Comparison of ENCODE assay signal across 19 cellular contexts in genomic region chr2:109528811-109529501, GRCh38.
DNase-seq lines count a peak whose midpoint lies in the region; ATAC-seq, FAIRE-seq and TF ChIP-seq lines count a peak whose summit lies in the region.
"Had no signal": no experiment of that assay in that cellular context is flagged by ENCODE, and none has a peak within 500 bp of the region (broad histone marks: within the 10 kb centered on the region; RNA-seq: fewer than 3 reads in every experiment).

No MANE protein-coding gene starts in this region.

- H4K8ac ChIP-seq in H9 (replicated peaks; ENCODE audit: insufficient read length, low read depth, low read length), result no peak overlapping the region

- H2BK12ac ChIP-seq in H9 (ENCODE audit: insufficient read length, low read depth, low read length), result no peak overlapping the region

- H3K4me3 ChIP-seq in BLaER1 treated with 17β-estradiol and CSF1 and Interleukin-3, amounts not matched to agents 10 nM and 100 nM, result no peak overlapping the region
- H3K4me3 ChIP-seq in kidney (ENCODE audit: low read length in 2 of 2) (no peak overlapping the region), sigmoid colon (no peak overlapping the region)
- H3K4me3 ChIP-seq: GM23248 had no signal

- H4K5ac ChIP-seq in H9 (ENCODE audit: insufficient read length, low read depth, low read length), result no peak overlapping the region

- no peak overlapping the region for H3K56ac ChIP-seq in H9 (ENCODE audit: insufficient read length, low read depth, low read length)

- no peak overlapping the region for H3K4ac ChIP-seq in H9 (ENCODE audit: low read depth, low read length)

- H3K4me3 Mint-ChIP-seq in H9, result no peak overlapping the region
- no peak overlapping the region for H3K4me3 Mint-ChIP-seq in CD4-positive, alpha-beta T cell
- H3K4me3 Mint-ChIP-seq: CD14-positive monocyte, IgD-negative memory B cell had no signal

- H2BK5ac ChIP-seq in H9 (ENCODE audit: insufficient read length, low read length), result no peak overlapping the region

- H3K9me3 ChIP-seq in BLaER1 treated with 17β-estradiol and CSF1 and Interleukin-3, amounts not matched to agents 10 nM and 100 nM (replicated peaks in 1 of 11), result no peaks in the 10 kb centered on the region
- no peaks in the 10 kb centered on the region for H3K9me3 ChIP-seq in H9 (ENCODE audit: control insufficient read depth, low read depth, low read length)
- H3K9me3 ChIP-seq in kidney (ENCODE audit: control insufficient read depth in 1 of 2, low read length in 2 of 2), result no peaks in the 10 kb centered on the region
- no peaks in the 10 kb centered on the region for H3K9me3 ChIP-seq in sigmoid colon
- no peaks in the 10 kb centered on the region for H3K9me3 ChIP-seq in CD4-positive, alpha-beta T cell (ENCODE audit: control insufficient read depth, low read length)

- no peak overlapping the region for H2BK20ac ChIP-seq in H9 (ENCODE audit: low read depth, low read length, poor library complexity, severe bottlenecking)

- H2BK15ac ChIP-seq in H9 (ENCODE audit: low read depth, low read length), result no peak overlapping the region

- H2AK5ac ChIP-seq in H9 (ENCODE audit: insufficient read length, low read length), result no peak overlapping the region

- no peaks in the 10 kb centered on the region for H3K23me2 ChIP-seq in H9 (ENCODE audit: insufficient read length, low read depth, low read length, poor library complexity, severe bottlenecking)

- H3K27me3 Mint-ChIP-seq in H9 (ENCODE audit: low read depth), result no peaks in the 10 kb centered on the region; the same call in 1 of the 2 replicates
- peaks cover 17% of the 10 kb centered on the region for H3K27me3 Mint-ChIP-seq in CD4-positive, alpha-beta T cell

- H3T11ph ChIP-seq in H9 (ENCODE audit: low read length), result no peak overlapping the region

- H3K9ac ChIP-seq in BLaER1 treated with 17β-estradiol and CSF1 and Interleukin-3, amounts not matched to agents 10 nM and 100 nM, result peak overlapping the region in 1 of 11 experiments; percentile 49; a peak in 2 of 22 replicates
- H3K9ac ChIP-seq in H9 (ENCODE audit: extremely low read depth, insufficient read length, low read length), result no peak overlapping the region
- no peak overlapping the region for H3K9ac ChIP-seq in kidney (ENCODE audit: low read length in 2 of 2)
- H3K9ac ChIP-seq: GM23248 had no signal

- H2BK120ac ChIP-seq in H9 (ENCODE audit: low read depth, low read length, poor library complexity, severe bottlenecking), result no peak overlapping the region

- CTCF ChIA-PET in CD4-positive, alpha-beta T cell (lab: Charles Lee), result no interaction called here

- H3K4me1 Mint-ChIP-seq in H9, result no peaks in the 10 kb centered on the region
- H3K4me1 Mint-ChIP-seq in CD4-positive, alpha-beta T cell (ENCODE audit: low read depth), result no peaks in the 10 kb centered on the region
- H3K4me1 Mint-ChIP-seq: CD14-positive monocyte, IgD-negative memory B cell had no signal

- H3K27ac Mint-ChIP-seq in H9, result no peak overlapping the region
- H3K27ac Mint-ChIP-seq in CD4-positive, alpha-beta T cell, result no peak overlapping the region
- H3K27ac Mint-ChIP-seq: CD14-positive monocyte, IgD-negative memory B cell had no signal

- no CpG with 5 or more reads among the region's 21 CpGs for WGBS in H9 (ENCODE audit: extremely low coverage, insufficient read length, low lambda C conversion rate)
- WGBS in sigmoid colon, 2 donors, result 92 to 95% methylated on average over 21 of the region's 21 CpGs

- no peak for ATAC-seq in CD4-positive, alpha-beta T cell (ENCODE audit: poor library complexity)
- ATAC-seq: HCT116, Panc1 had no signal

- DNase-seq in H9, result peak; percentile 17
- DNase-seq in kidney, result peak; percentile 64
- DNase-seq in sigmoid colon, result peak; percentile 54
- DNase-seq in CD4-positive, alpha-beta T cell, result no peak
- DNase-seq in NCI-H2227 treated with DMSO at 0.1 percent for 48 hours (lab: John Stamatoyannopoulos, UW), result no peak
- DNase-seq in GM19239 (ENCODE audit: insufficient read length, low spot score), result no peak
- DNase-seq: ACHN, Karpas-422, NCI-H1417 treated with DMSO at 0.1 percent for 48 hours, NCI-H1930, NCI-H2171, NCI-H446 treated with DMSO at 0.1 percent for 48 hours had no signal

- H3K36me3 ChIP-seq in BLaER1 treated with 17β-estradiol and CSF1 and Interleukin-3, amounts not matched to agents 10 nM and 100 nM, result no peaks in the 10 kb centered on the region
- H3K36me3 ChIP-seq in kidney (ENCODE audit: control insufficient read depth in 1 of 2, insufficient read depth in 2 of 2, low read length in 2 of 2) (no peaks in the 10 kb centered on the region), sigmoid colon (no peaks in the 10 kb centered on the region)

- no peak for TF ChIP-seq POLR2A in sigmoid colon (IDR thresholded peaks at IDR 0.05)

- POLR2A ChIA-PET in CD4-positive, alpha-beta T cell (lab: Charles Lee), result no interaction called here

- TF ChIP-seq CTCF in H9 (conservative IDR thresholded peaks at IDR 0.05) (no peak), kidney (IDR thresholded peaks at IDR 0.05; ENCODE audit: borderline replicate concordance, extremely low read depth, insufficient read depth) (no peak), sigmoid colon (IDR thresholded peaks at IDR 0.05) (no peak)
- no peak for TF ChIP-seq CTCF in CD4-positive, alpha-beta T cell (IDR thresholded peaks at IDR 0.05)

- H3K4me2 ChIP-seq in BLaER1 treated with 17β-estradiol and CSF1 and Interleukin-3, amounts not matched to agents 10 nM and 100 nM, result peak overlapping the region in 9 of 11 experiments; percentile 33 to 85 (median 75); a peak in 17 of 22 replicates
- no peak overlapping the region for H3K4me2 ChIP-seq in H9 (ENCODE audit: insufficient read depth, insufficient read length, low read length)

- peaks cover 0 to 99% (median 87%) of the 10 kb centered on the region in 10 experiments; a peak in 16 of 20 replicates for H3K4me1 ChIP-seq in BLaER1 treated with 17β-estradiol and CSF1 and Interleukin-3, amounts not matched to agents 10 nM and 100 nM
- no peaks in the 10 kb centered on the region for H3K4me1 ChIP-seq in H9 (ENCODE audit: insufficient read depth, low read length)
- peaks cover 0 to 5% of the 10 kb centered on the region in 2 donors for H3K4me1 ChIP-seq in kidney (ENCODE audit: control insufficient read depth in 1 of 2, insufficient read depth in 1 of 2, low read depth in 1 of 2, low read length in 2 of 2)
- H3K4me1 ChIP-seq in sigmoid colon, result peaks cover 0 to 4% (median 0%) of the 10 kb centered on the region in 4 donors

- FAIRE-seq in kidney (lab: Jason Lieb, UNC), result no peak
- no peak for FAIRE-seq in GM19239 (lab: Jason Lieb, UNC)
- FAIRE-seq: G401.6 had no signal

- no peak overlapping the region for H4K91ac ChIP-seq in H9 (ENCODE audit: insufficient read length, low read depth, low read length)

- H3K23ac ChIP-seq in H9 (ENCODE audit: insufficient read length, low read depth, low read length), result no peak overlapping the region

- H2AFZ ChIP-seq in H9 (ENCODE audit: low read length), result no peak overlapping the region
- H2AFZ ChIP-seq: GM23248 had no signal

- TF ChIP-seq EP300 in sigmoid colon (IDR thresholded peaks at IDR 0.05), result no peak

- H3K79me2 ChIP-seq in H9 (ENCODE audit: insufficient read depth, low read length), result no peaks in the 10 kb centered on the region

- H3K27ac ChIP-seq in BLaER1 treated with 17β-estradiol and CSF1 and Interleukin-3, amounts not matched to agents 10 nM and 100 nM, result peak overlapping the region in 4 of 11 experiments; percentile 44 to 64 (median 56); a peak in 6 of 22 replicates
- H3K27ac ChIP-seq in H9 (ENCODE audit: insufficient read length, low read depth, low read length) (no peak overlapping the region), kidney (ENCODE audit: low read depth in 2 of 2, low read length in 2 of 2) (no peak overlapping the region), sigmoid colon (no peak overlapping the region)
- no peak overlapping the region for H3K27ac ChIP-seq in CD4-positive, alpha-beta T cell (ENCODE audit: low read depth, low read length)
- H3K27ac ChIP-seq: GM23248 had no signal

- H3K14ac ChIP-seq in H9 (ENCODE audit: insufficient read depth, low read length), result no peak overlapping the region

- intact Hi-C loops in kidney (cut with DNase I) (no loop called here), sigmoid colon (cut with DNase I) (no loop called here)
- intact Hi-C loops in CD4-positive, alpha-beta T cell (cut with DNase I, micrococcal nuclease), result no loop called here

- H3K27me3 ChIP-seq in BLaER1 treated with 17β-estradiol and CSF1 and Interleukin-3, amounts not matched to agents 10 nM and 100 nM, result no peaks in the 10 kb centered on the region
- no peaks in the 10 kb centered on the region for H3K27me3 ChIP-seq in H9 (ENCODE audit: insufficient read depth, low read length)
- no peaks in the 10 kb centered on the region for H3K27me3 ChIP-seq in sigmoid colon
- H3K27me3 ChIP-seq in CD4-positive, alpha-beta T cell (ENCODE audit: control insufficient read depth, insufficient read depth, low read length), result no peaks in the 10 kb centered on the region

- H3K9me3 Mint-ChIP-seq in H9, result no peaks in the 10 kb centered on the region
- no peaks in the 10 kb centered on the region for H3K9me3 Mint-ChIP-seq in CD4-positive, alpha-beta T cell
- H3K9me3 Mint-ChIP-seq: CD14-positive monocyte, IgD-negative memory B cell had no signal

- no peaks in the 10 kb centered on the region for H3K36me3 Mint-ChIP-seq in H9 (ENCODE audit: insufficient read depth in 1 of 3, low read depth in 3 of 3)
- H3K36me3 Mint-ChIP-seq in CD4-positive, alpha-beta T cell (ENCODE audit: low read depth), result no peaks in the 10 kb centered on the region
- H3K36me3 Mint-ChIP-seq: CD14-positive monocyte, IgD-negative memory B cell had no signal

- H3K79me1 ChIP-seq in H9 (ENCODE audit: insufficient read depth, low read depth, low read length, poor library complexity, severe bottlenecking), result no peaks in the 10 kb centered on the region

- H4K20me1 ChIP-seq in BLaER1 treated with 17β-estradiol and CSF1 and Interleukin-3, amounts not matched to agents 10 nM and 100 nM, result no peaks in the 10 kb centered on the region
- H4K20me1 ChIP-seq in H9 (ENCODE audit: control insufficient read depth, insufficient read depth, insufficient read length), result no peaks in the 10 kb centered on the region

- no peak overlapping the region for H3K18ac ChIP-seq in H9 (ENCODE audit: insufficient read length, low read depth, low read length)

Comparison
In these comparisons a context has a peak if more than half of its experiments do, and no peak if none do; other contexts are left out.
1. DNase-seq: peak in H9 (single experiment), kidney (single experiment) and sigmoid colon (single experiment); none in CD4-positive, alpha-beta T cell (0 of 10), NCI-H2227 treated with DMSO at 0.1 percent for 48 hours (single experiment) and GM19239 (single experiment).